ENCODE assay signal across 11 cellular contexts in genomic region chr21:46092811-46093667, GRCh38. TPM values are rescaled to one million over a fixed set of nuclear protein-coding genes. Genes with fewer than 3 reads are reported as not detected.
DNase-seq lines count a peak whose midpoint lies in the region; ATAC-seq and TF ChIP-seq lines count a peak whose summit lies in the region.
"Had no signal": no experiment of that assay in that cellular context is flagged by ENCODE, and none has a peak within 500 bp of the region (broad histone marks: within the 10 kb centered on the region; RNA-seq: fewer than 3 reads in every experiment).

No MANE protein-coding gene starts in this region.

- H3K27ac Mint-ChIP-seq in neural progenitor cell = peak overlapping the region; percentile 42
- H3K27ac Mint-ChIP-seq: B cell, progenitor cell of endocrine pancreas had no signal

- DNase-seq in breast epithelium (ENCODE audit: low spot score in 2 of 2) (peak in 1 of 2 donors; percentile 15), mammary epithelial cell (no peak), fibroblast of lung (ENCODE audit: low read depth in 2 of 2) (no peak), neural progenitor cell (ENCODE audit: low spot score) (no peak), vagina (ENCODE audit: extremely low spot score in 2 of 2) (peak; percentile 89 to 91), NCI-H2171 treated with DMSO at 0.1 percent for 48 hours (lab: John Stamatoyannopoulos, UW) (no peak), NCI-H146 treated with DMSO at 0.1 percent for 48 hours (lab: John Stamatoyannopoulos, UW; ENCODE audit: unreplicated experiment) (no peak)
- DNase-seq: effector memory CD4-positive, alpha-beta T cell had no signal

- H3K79me2 ChIP-seq in mammary epithelial cell (ENCODE audit: insufficient read depth, low read length) (no peaks in the 10 kb centered on the region), fibroblast of lung (ENCODE audit: control insufficient read depth, insufficient read depth, low read length) (peaks cover 3% of the 10 kb centered on the region), neural progenitor cell (ENCODE audit: low read depth) (no peaks in the 10 kb centered on the region)

- H2AFZ ChIP-seq in mammary epithelial cell (ENCODE audit: low read depth, low read length) = no peak overlapping the region
- H2AFZ ChIP-seq in fibroblast of lung (ENCODE audit: low read length) = no peak overlapping the region
- no peak overlapping the region for H2AFZ ChIP-seq in neural progenitor cell (replicated peaks)

- no peak for ATAC-seq in GM18498 (IDR thresholded peaks at IDR 0.05; ENCODE audit: unreplicated experiment)

- H3K4me3 Mint-ChIP-seq in neural progenitor cell = no peak overlapping the region
- H3K4me3 Mint-ChIP-seq: B cell had no signal

- H4K20me1 ChIP-seq in mammary epithelial cell (ENCODE audit: insufficient read depth, low read length) = no peaks in the 10 kb centered on the region
- no peaks in the 10 kb centered on the region for H4K20me1 ChIP-seq in fibroblast of lung (ENCODE audit: control insufficient read depth, extremely low read depth, insufficient read depth, low read length)
- no peaks in the 10 kb centered on the region for H4K20me1 ChIP-seq in neural progenitor cell (ENCODE audit: low read depth)

- TF ChIP-seq POLR2A in breast epithelium (IDR thresholded peaks at IDR 0.05) (no peak), vagina (IDR thresholded peaks at IDR 0.05) (no peak)

- peak overlapping the region; percentile 80 to 93 for H3K27ac ChIP-seq in breast epithelium
- H3K27ac ChIP-seq in mammary epithelial cell (ENCODE audit: insufficient read depth, low read depth, low read length) = no peak overlapping the region
- peak overlapping the region; percentile 91 for H3K27ac ChIP-seq in fibroblast of lung (ENCODE audit: insufficient read depth, low read length)
- H3K27ac ChIP-seq in neural progenitor cell = no peak overlapping the region
- peak overlapping the region; percentile 91 for H3K27ac ChIP-seq in vagina

- H3K36me3 ChIP-seq in breast epithelium (no peaks in the 10 kb centered on the region), mammary epithelial cell (ENCODE audit: insufficient read depth, low read length) (no peaks in the 10 kb centered on the region), fibroblast of lung (ENCODE audit: control insufficient read depth, insufficient read depth, low read length) (peaks cover 2% of the 10 kb centered on the region), neural progenitor cell (no peaks in the 10 kb centered on the region), vagina (no peaks in the 10 kb centered on the region)

- no TSS peak for BruUV-seq in mammary epithelial cell (replicated peaks; lab: Mats Ljungman, UMichigan)

- H3K9ac ChIP-seq in mammary epithelial cell (ENCODE audit: insufficient read depth, low read length) (no peak overlapping the region), fibroblast of lung (ENCODE audit: insufficient read depth, low read length) (peak overlapping the region; percentile 62), neural progenitor cell (no peak overlapping the region)

- CTCF ChIA-PET in mammary epithelial cell (lab: Charles Lee; ENCODE audit: low non-redundant PET) = no interaction called here

- intact Hi-C loops in breast epithelium (cut with DNase I; ENCODE audit: low total_unique reads) (loop anchor here (5.0 to 10.0 kb wide), 2 partner anchors 98 to 806 kb away; partner anchors contain the start of gene POFUT2), mammary epithelial cell (cut with micrococcal nuclease) (no loop called here), vagina (cut with DNase I) (no loop called here)

- H3K36me3 Mint-ChIP-seq in neural progenitor cell = peaks cover 6% of the 10 kb centered on the region

- H3K27me3 Mint-ChIP-seq in neural progenitor cell (ENCODE audit: insufficient read depth, low read depth) = peaks cover 23% of the 10 kb centered on the region

- no peak overlapping the region for H3K4me3 ChIP-seq in breast epithelium
- H3K4me3 ChIP-seq in mammary epithelial cell (replicated peaks in 1 of 3; ENCODE audit: insufficient read depth in 1 of 3, low read depth in 2 of 3, low read length in 3 of 3) = no peak overlapping the region
- H3K4me3 ChIP-seq in fibroblast of lung (replicated peaks in 1 of 4; ENCODE audit: control extremely low read depth in 1 of 4, insufficient read depth in 1 of 4, low read depth in 3 of 4, low read length in 4 of 4) = peak overlapping the region in 1 of 4 experiments; percentile 27
- H3K4me3 ChIP-seq in neural progenitor cell = no peak overlapping the region
- H3K4me3 ChIP-seq in vagina = peak overlapping the region in 1 of 2 donors; percentile 3

- dilution Hi-C loops in mammary epithelial cell (cut with HindIII; ENCODE audit: low sequenced_read_pairs) = no loop called here

- H3K9me3 ChIP-seq in breast epithelium (no peaks in the 10 kb centered on the region), mammary epithelial cell (replicated peaks; ENCODE audit: insufficient read depth, low read length) (no peaks in the 10 kb centered on the region), fibroblast of lung (ENCODE audit: control insufficient read depth, insufficient read depth, low read depth, low read length) (peaks cover 1% of the 10 kb centered on the region), neural progenitor cell (ENCODE audit: low read depth) (no peaks in the 10 kb centered on the region), vagina (no peaks in the 10 kb centered on the region)

- H3K4me2 ChIP-seq in mammary epithelial cell (ENCODE audit: insufficient read depth, low read depth, low read length) = no peak overlapping the region
- peak overlapping the region; percentile 65 for H3K4me2 ChIP-seq in fibroblast of lung (ENCODE audit: extremely low read depth, insufficient read depth, low read length)
- H3K4me2 ChIP-seq in neural progenitor cell = no peak overlapping the region

- H3K9me3 Mint-ChIP-seq in neural progenitor cell = peaks cover 30% of the 10 kb centered on the region

- in situ Hi-C loops in mammary epithelial cell (cut with MboI; ENCODE audit: low sequenced_read_pairs in 2 of 2) = no loop called here

- TF ChIP-seq CTCF in breast epithelium (IDR thresholded peaks at IDR 0.05) (no peak), mammary epithelial cell (conservative IDR thresholded peaks at IDR 0.05 in 1 of 2, IDR thresholded peaks at IDR 0.05 in 1 of 2; ENCODE audit: extremely low read depth in 1 of 2, insufficient read depth in 1 of 2, low read depth in 1 of 2, low read length in 2 of 2) (no peak), fibroblast of lung (conservative IDR thresholded peaks at IDR 0.05 in 1 of 2, IDR thresholded peaks at IDR 0.05 in 1 of 2; ENCODE audit: low read depth in 1 of 2, low read length in 2 of 2) (peak; percentile 11 to 16), neural progenitor cell (IDR thresholded peaks at IDR 0.05) (no peak), vagina (IDR thresholded peaks at IDR 0.05) (no peak)

- H3K27me3 ChIP-seq in breast epithelium = no peaks in the 10 kb centered on the region
- peaks cover under 1% of the 10 kb centered on the region for H3K27me3 ChIP-seq in mammary epithelial cell (ENCODE audit: insufficient read depth, low read length)
- H3K27me3 ChIP-seq in fibroblast of lung (ENCODE audit: control insufficient read depth, insufficient read depth, low read length) = no peaks in the 10 kb centered on the region
- H3K27me3 ChIP-seq in neural progenitor cell = peaks cover 19% of the 10 kb centered on the region
- no peaks in the 10 kb centered on the region for H3K27me3 ChIP-seq in vagina

- 69% methylated on average over 8 of the region's 11 CpGs for WGBS in mammary epithelial cell (ENCODE audit: low coverage, missing lambda C conversion rate)

- H3K4me1 Mint-ChIP-seq in neural progenitor cell = peaks cover 3% of the 10 kb centered on the region

- H3F3A ChIP-seq in neural progenitor cell (ENCODE audit: low read depth) = no peaks in the 10 kb centered on the region

- H3K4me1 ChIP-seq in breast epithelium = no peaks in the 10 kb centered on the region
- no peaks in the 10 kb centered on the region for H3K4me1 ChIP-seq in mammary epithelial cell (ENCODE audit: insufficient read depth, low read length)
- H3K4me1 ChIP-seq in fibroblast of lung (ENCODE audit: control insufficient read depth, extremely low read depth, insufficient read depth, low read length) = peaks cover 22% of the 10 kb centered on the region
- no peaks in the 10 kb centered on the region for H3K4me1 ChIP-seq in neural progenitor cell
- H3K4me1 ChIP-seq in vagina = peaks cover 39% of the 10 kb centered on the region

RNA-seq across cellular contexts. Expression of gene COL6A2, which starts 4.9 kb away (rescaled TPM):
- 1,000 to 10,000 TPM in 1 of 3 donors, 100 to 1,000 TPM in 2; 177 to 1,266 (median 418) TPM for total RNA-seq in breast epithelium
- total RNA-seq in mammary epithelial cell = 10 to 100 TPM in 1 of 2 donors, under 1 TPM in 1; 0.87 to 47.0 TPM
- polyA plus RNA-seq in mammary epithelial cell = 0.74 TPM
- not detected for polyA minus RNA-seq in mammary epithelial cell
- 782 and 928 TPM in 2 replicates for total RNA-seq in fibroblast of lung
- 346 and 702 TPM in 2 replicates for polyA plus RNA-seq in fibroblast of lung
- 857 and 2,080 TPM in 2 replicates for polyA plus RNA-seq in fibroblast of lung (2012)
- 367 and 1,367 TPM in 2 replicates for polyA minus RNA-seq in fibroblast of lung (ENCODE audit: low replicate concordance)
- 5.2 and 22.8 TPM in 2 replicates for total RNA-seq in neural progenitor cell (ENCODE audit: low replicate concordance)
- total RNA-seq in vagina = 535 TPM

Comparison
In these comparisons a context has a peak if more than half of its experiments do, and no peak if none do; other contexts are left out.
1. H3K27ac ChIP-seq: peak in breast epithelium (2 of 2), fibroblast of lung (single experiment) and vagina (single experiment); none in mammary epithelial cell (single experiment) and neural progenitor cell (single experiment).
2. DNase-seq: peak in vagina (2 of 2); none in mammary epithelial cell (single experiment), fibroblast of lung (0 of 2), neural progenitor cell (single experiment), NCI-H2171 treated with DMSO at 0.1 percent for 48 hours (single experiment) and NCI-H146 treated with DMSO at 0.1 percent for 48 hours (single experiment).
3. CTCF ChIP-seq: peak in fibroblast of lung (2 of 2); none in breast epithelium (0 of 3), mammary epithelial cell (0 of 2), neural progenitor cell (single experiment) and vagina (0 of 3).